ENCODE assay signal across 6 cellular contexts in the genomic region with DNA sequence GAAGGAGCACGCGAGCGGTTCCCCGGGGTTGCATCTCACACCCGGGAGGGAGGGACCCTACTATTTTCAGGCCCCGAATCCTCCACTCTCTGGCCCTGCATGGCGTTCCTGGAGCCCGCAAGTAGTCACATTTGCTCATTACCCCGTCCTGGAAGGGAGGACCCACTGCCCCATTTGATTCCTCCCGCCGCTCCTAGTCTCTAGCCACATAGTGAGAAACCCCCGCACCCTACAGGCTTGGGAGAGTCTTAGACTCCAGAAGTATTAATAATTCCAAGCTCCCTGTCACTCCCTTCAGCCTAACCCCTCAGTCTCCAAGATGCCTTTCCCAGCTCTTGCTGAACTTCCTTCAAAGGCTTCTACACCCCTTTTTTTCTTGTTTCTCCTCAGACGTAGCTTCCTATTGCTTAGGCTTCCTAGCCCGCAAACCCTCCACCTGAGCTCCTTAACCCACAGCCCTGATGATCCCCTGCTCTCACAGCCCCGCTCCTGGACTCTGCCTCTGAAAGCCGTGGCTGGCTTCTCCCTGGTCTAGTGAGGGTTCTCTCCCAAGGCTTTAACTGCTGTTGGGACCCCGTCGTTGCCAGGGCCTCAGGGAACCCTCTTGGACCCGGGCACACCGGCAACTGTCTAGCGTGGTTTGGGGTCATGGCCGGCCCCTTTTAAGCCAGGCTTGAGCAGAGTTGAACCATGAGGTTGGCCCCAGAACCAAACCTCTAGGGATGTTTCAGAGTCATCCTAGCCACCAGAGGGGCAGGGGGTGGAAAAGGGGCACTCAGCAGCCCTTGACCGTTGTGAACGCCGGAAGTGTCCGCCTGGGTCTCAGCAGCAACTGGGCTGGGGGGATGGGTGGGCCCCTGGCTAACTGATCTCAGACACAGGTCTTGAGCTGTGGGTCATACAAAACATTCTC. TPM values are rescaled to one million over a fixed set of nuclear protein-coding genes. Genes with fewer than 3 reads are reported as not detected.
A peak's percentile ranks its signal among the peaks of the same experiment; 100 is the strongest.
DNase-seq lines count a peak whose midpoint lies in the region; ATAC-seq, FAIRE-seq and TF ChIP-seq lines count a peak whose summit lies in the region.

No MANE protein-coding gene starts in this region.

- FAIRE-seq in pancreas (lab: Jason Lieb, UNC), result no peak

- intact Hi-C loops in pancreas (cut with DNase I), result no loop called here

- H3K4me1 ChIP-seq in pancreas, result peaks cover 5 to 19% (median 13%) of the 10 kb centered on the region in 3 donors

- H3K27me3 ChIP-seq in HL-60 (ENCODE audit: insufficient read depth, poor library complexity, severe bottlenecking) (no peaks in the 10 kb centered on the region), pancreas (no peaks in the 10 kb centered on the region)

- H3K4me3 ChIP-seq in HL-60 (replicated peaks; ENCODE audit: insufficient read depth, low read length), result peak overlapping the region; percentile 94
- peak overlapping the region; percentile 87 for H3K4me3 ChIP-seq in choroid plexus epithelial cell (ENCODE audit: low read depth, low read length)
- peak overlapping the region; percentile 78 to 98 (median 84) for H3K4me3 ChIP-seq in pancreas

- peak overlapping the region; percentile 93 for H3K27ac ChIP-seq in HL-60 (replicated peaks)
- H3K27ac ChIP-seq in pancreas, result peak overlapping the region; percentile 84 to 98 (median 96)

- no peaks in the 10 kb centered on the region for H3K36me3 ChIP-seq in pancreas

- DNase-seq in AG08395 (ENCODE audit: low spot score) (peak; percentile 26), HL-60 (ENCODE audit: low read depth in 1 of 2, low spot score in 1 of 2) (no peak), choroid plexus epithelial cell (ENCODE audit: low read depth) (no peak), pancreas (no peak), DMS153 treated with DMSO at 0.1 percent for 48 hours (lab: John Stamatoyannopoulos, UW; ENCODE audit: unreplicated experiment) (no peak)

- no peak for ATAC-seq in pancreas
- ATAC-seq in HG02610 (IDR thresholded peaks at IDR 0.05; ENCODE audit: unreplicated experiment), result no peak

- no peaks in the 10 kb centered on the region for H3K9me3 ChIP-seq in pancreas

- 9 to 16% methylated on average over 26 of the region's 26 CpGs for WGBS in pancreas, 2 donors

- no peak for TF ChIP-seq CTCF in HL-60 (IDR thresholded peaks at IDR 0.05; ENCODE audit: insufficient read depth, low read length)
- TF ChIP-seq CTCF in choroid plexus epithelial cell (conservative IDR thresholded peaks at IDR 0.05; ENCODE audit: low read depth, low read length), result no peak
- TF ChIP-seq CTCF in pancreas (IDR thresholded peaks at IDR 0.05), result no peak

RNA-seq across cellular contexts. Expression of gene GGA1, which starts 0.9 kb away (rescaled TPM):
- 10 to 100 TPM; 17.9 to 36.4 (median 21.5) TPM for total RNA-seq in pancreas
- polyA plus RNA-seq in pancreas, result 10 to 100 TPM; 81.5 to 84.9 TPM

RNA-seq across cellular contexts. Expression of gene LGALS2, which starts 29.6 kb away (rescaled TPM):
- 10 to 100 TPM; 16.0 to 99.5 (median 40.9) TPM for total RNA-seq in pancreas
- 10 to 100 TPM; 26.2 to 61.7 TPM for polyA plus RNA-seq in pancreas

RNA-seq across cellular contexts. Expression of gene SH3BP1, which starts 30.0 kb away (rescaled TPM):
- 1 to 10 TPM; 2.0 to 9.3 (median 3.9) TPM for total RNA-seq in pancreas
- 1 to 10 TPM; 2.7 to 5.9 TPM for polyA plus RNA-seq in pancreas

RNA-seq across cellular contexts. Expression of gene PDXP, which starts 49.0 kb away (rescaled TPM):
- total RNA-seq in pancreas, result 1 to 10 TPM; 3.6 to 6.8 (median 5.4) TPM
- polyA plus RNA-seq in pancreas, result 10 to 100 TPM in 1 of 2 donors, 1 to 10 TPM in 1; 4.6 to 16.3 TPM

RNA-seq across cellular contexts. Expression of gene CDC42EP1, which starts 49.2 kb away (rescaled TPM):
- total RNA-seq in pancreas, result 100 to 1,000 TPM in 2 of 6 donors, 10 to 100 TPM in 4; 68.8 to 139 (median 96.1) TPM
- 10 to 100 TPM; 78.2 to 79.0 TPM for polyA plus RNA-seq in pancreas
